11 cellular contexts compared by ENCODE assay signal in genomic region chr3:81716870-81717509, GRCh38. TPM values are rescaled to one million over a fixed set of nuclear protein-coding genes. Genes with fewer than 3 reads are reported as not detected.
DNase-seq lines count a peak whose midpoint lies in the region; ATAC-seq, FAIRE-seq and TF ChIP-seq lines count a peak whose summit lies in the region.
"Had no signal": no experiment of that assay in that cellular context is flagged by ENCODE, and none has a peak within 500 bp of the region (broad histone marks: within the 10 kb centered on the region; RNA-seq: fewer than 3 reads in every experiment).

No MANE protein-coding gene starts in this region.

- POLR2A ChIA-PET in A549 (lab: Yijun Ruan, JAX): interaction anchor here (0.8 to 1.6 kb wide), 2 partner anchors 27 to 45 kb away, joined by 3 to 5 read pairs; partner anchors contain the start of gene GBE1

- peaks cover 6% of the 10 kb centered on the region for H3K36me3 Mint-ChIP-seq in stimulated activated memory B cell treated with anti-CD40 and anti-IgM and Interleukin-4, amounts not matched to agents 10 μg/mL and 1 μg/mL and 100 μg/mL, for 72 hours
- H3K36me3 Mint-ChIP-seq in endodermal cell (ENCODE audit: low read depth): no peaks in the 10 kb centered on the region

- peak; percentile 94 to 95 for ATAC-seq in A549
- peak; percentile 97 for ATAC-seq in left lobe of liver
- no peak for ATAC-seq in stimulated activated memory B cell treated with anti-CD40 and anti-IgM and Interleukin-4, amounts not matched to agents 10 μg/mL and 1 μg/mL and 100 μg/mL, for 72 hours
- no peak for ATAC-seq in HG03469 (IDR thresholded peaks at IDR 0.05; ENCODE audit: unreplicated experiment)

- H3K4me3 ChIP-seq in A549 (peak overlapping the region; percentile 1; the same call in 1 of the 3 replicates), endodermal cell (ENCODE audit: low read length) (no peak overlapping the region)
- H3K4me3 ChIP-seq: BLaER1 treated with 17β-estradiol and CSF1 and Interleukin-3, amounts not matched to agents 10 nM and 100 nM had no signal

- peak; percentile 68 for FAIRE-seq in A549 (lab: Jason Lieb, UNC)

- H3K9me3 ChIP-seq in A549 (no peaks in the 10 kb centered on the region), endodermal cell (ENCODE audit: control insufficient read depth, low read length) (no peaks in the 10 kb centered on the region)

- no peaks in the 10 kb centered on the region for H3K27me3 Mint-ChIP-seq in stimulated activated memory B cell treated with anti-CD40 and anti-IgM and Interleukin-4, amounts not matched to agents 10 μg/mL and 1 μg/mL and 100 μg/mL, for 72 hours
- H3K27me3 Mint-ChIP-seq in endodermal cell (ENCODE audit: insufficient read depth): no peaks in the 10 kb centered on the region

- TF ChIP-seq CTCF in A549 (IDR thresholded peaks at IDR 0.05) (no peak), endodermal cell (conservative IDR thresholded peaks at IDR 0.05) (no peak)

- H3K9me3 Mint-ChIP-seq in stimulated activated memory B cell treated with anti-CD40 and anti-IgM and Interleukin-4, amounts not matched to agents 10 μg/mL and 1 μg/mL and 100 μg/mL, for 72 hours: peaks cover 3% of the 10 kb centered on the region
- H3K9me3 Mint-ChIP-seq in endodermal cell: no peaks in the 10 kb centered on the region

- H3K4me2 ChIP-seq in A549: peak overlapping the region; percentile 77
- H3K4me2 ChIP-seq: BLaER1 treated with 17β-estradiol and CSF1 and Interleukin-3, amounts not matched to agents 10 nM and 100 nM had no signal

- peak in 1 of 2 experiments; percentile 40; a peak in 3 of 5 replicates for TF ChIP-seq RAD21 in A549 (conservative IDR thresholded peaks at IDR 0.05 in 1 of 2, IDR thresholded peaks at IDR 0.05 in 1 of 2)
- no peak for TF ChIP-seq RAD21 in Ishikawa (IDR thresholded peaks at IDR 0.05; ENCODE audit: low read depth)

- H3K36me3 ChIP-seq in endodermal cell (ENCODE audit: control insufficient read depth, insufficient read depth, low read length): no peaks in the 10 kb centered on the region

- H3K4me1 ChIP-seq in A549: peaks cover 28% of the 10 kb centered on the region
- no peaks in the 10 kb centered on the region for H3K4me1 ChIP-seq in endodermal cell (ENCODE audit: control insufficient read depth, insufficient read depth, low read length)
- H3K4me1 ChIP-seq: BLaER1 treated with 17β-estradiol and CSF1 and Interleukin-3, amounts not matched to agents 10 nM and 100 nM had no signal

- peak overlapping the region; percentile 57 to 84 for H3K27ac ChIP-seq in A549
- H3K27ac ChIP-seq in endodermal cell (ENCODE audit: low read depth, low read length): no peak overlapping the region
- H3K27ac ChIP-seq: BLaER1 treated with 17β-estradiol and CSF1 and Interleukin-3, amounts not matched to agents 10 nM and 100 nM had no signal

- no peak for TF ChIP-seq POLR2A in A549 (IDR thresholded peaks at IDR 0.05; ENCODE audit: low read length)

- TF ChIP-seq EP300 in A549 (IDR thresholded peaks at IDR 0.05) (peak; percentile 17 to 56; a peak in 1 of 5 replicates), Ishikawa (IDR thresholded peaks at IDR 0.05; ENCODE audit: borderline replicate concordance) (peak; percentile 73; the same call in 1 of the 2 replicates)

- H3K4me3 Mint-ChIP-seq in stimulated activated memory B cell treated with anti-CD40 and anti-IgM and Interleukin-4, amounts not matched to agents 10 μg/mL and 1 μg/mL and 100 μg/mL, for 72 hours: no peak overlapping the region
- H3K4me3 Mint-ChIP-seq in endodermal cell: no peak overlapping the region

- CTCF ChIA-PET in A549 (lab: Yijun Ruan, JAX): no interaction called here

- H3K27me3 ChIP-seq in endodermal cell (ENCODE audit: control insufficient read depth, insufficient read depth, low read length, poor library complexity, severe bottlenecking): no peaks in the 10 kb centered on the region
- H3K27me3 ChIP-seq: BLaER1 treated with 17β-estradiol and CSF1 and Interleukin-3, amounts not matched to agents 10 nM and 100 nM had no signal

- DNase-seq in A549 (ENCODE audit: low read depth in 1 of 2, low spot score in 1 of 2) (peak in 1 of 2 experiments; percentile 73), astrocyte of the hippocampus (ENCODE audit: low read depth, low spot score) (peak; percentile 9), left lobe of liver (ENCODE audit: low spot score) (peak; percentile 81), EL (no peak), endodermal cell (no peak)
- DNase-seq: activated CD4-positive, alpha-beta T cell treated with anti-CD3 and anti-CD28 coated beads, Interleukin-2, amount 50 U/mL, for 4 hours; midbrain had no signal

- H3K4me1 Mint-ChIP-seq in stimulated activated memory B cell treated with anti-CD40 and anti-IgM and Interleukin-4, amounts not matched to agents 10 μg/mL and 1 μg/mL and 100 μg/mL, for 72 hours: no peaks in the 10 kb centered on the region
- H3K4me1 Mint-ChIP-seq in endodermal cell: no peaks in the 10 kb centered on the region

- 9% methylated on average over 3 of the region's 3 CpGs for WGBS in A549 (ENCODE audit: missing lambda C conversion rate)
- WGBS in endodermal cell (ENCODE audit: insufficient coverage in 1 of 2, insufficient read length in 1 of 2), 2 experiments: 85 to 93% methylated on average over 2 to 3 of the region's 3 CpGs

- H3K27ac Mint-ChIP-seq in stimulated activated memory B cell treated with anti-CD40 and anti-IgM and Interleukin-4, amounts not matched to agents 10 μg/mL and 1 μg/mL and 100 μg/mL, for 72 hours: no peak overlapping the region
- H3K27ac Mint-ChIP-seq in endodermal cell: no peak overlapping the region

- no peak overlapping the region for H3K9ac ChIP-seq in endodermal cell (ENCODE audit: extremely low read depth, low read length, poor library complexity, severe bottlenecking)
- H3K9ac ChIP-seq: BLaER1 treated with 17β-estradiol and CSF1 and Interleukin-3, amounts not matched to agents 10 nM and 100 nM had no signal

TF ChIP-seq in A549, 52 proteins besides CTCF, POLR2A, EP300 and RAD21 (continues in another document):
- no peak for TF ChIP-seq ELK1 (IDR thresholded peaks at IDR 0.05; ENCODE audit: low read depth, low read length)
- TF ChIP-seq NPAS2 (CRISPR knock-in tag; IDR thresholded peaks at IDR 0.05; ENCODE audit: borderline replicate concordance): no peak
- TF ChIP-seq BHLHE40 (IDR thresholded peaks at IDR 0.05; ENCODE audit: low read depth, low read length): no peak
- no peak for TF ChIP-seq RCOR1 (IDR thresholded peaks at IDR 0.05; ENCODE audit: low read depth, low read length)
- TF ChIP-seq ATOH8 (CRISPR knock-in tag; IDR thresholded peaks at IDR 0.05; ENCODE audit: low read depth): no peak
- no peak for TF ChIP-seq ZFP36 (IDR thresholded peaks at IDR 0.05; ENCODE audit: borderline replicate concordance, partially characterized antibody)
- no peak for TF ChIP-seq FOSL2 (IDR thresholded peaks at IDR 0.05)
- TF ChIP-seq FOSL2 (CRISPR knock-in tag; IDR thresholded peaks at IDR 0.05): no peak

TF ChIP-seq in Ishikawa, 13 proteins besides CTCF, POLR2A, EP300 and RAD21 (continues in another document):
- no peak for TF ChIP-seq FOXM1 (IDR thresholded peaks at IDR 0.05; ENCODE audit: borderline replicate concordance, low read depth)
- peak; percentile 92 for TF ChIP-seq CEBPB (IDR thresholded peaks at IDR 0.05)
- TF ChIP-seq MAX (IDR thresholded peaks at IDR 0.05): peak; percentile 41; the same call in 1 of the 2 replicates
- no peak for TF ChIP-seq EGR1 (IDR thresholded peaks at IDR 0.05)
- TF ChIP-seq ZBTB7A (IDR thresholded peaks at IDR 0.05; ENCODE audit: low read depth): no peak
- TF ChIP-seq TCF12 (IDR thresholded peaks at IDR 0.05; ENCODE audit: low read depth): peak; percentile 83
- no peak for TF ChIP-seq REST (IDR thresholded peaks at IDR 0.05; ENCODE audit: low read depth)
- TF ChIP-seq YY1 (IDR thresholded peaks at IDR 0.05; ENCODE audit: low read depth): no peak
- peak; percentile 40 for TF ChIP-seq TEAD4 (IDR thresholded peaks at IDR 0.05)
- TF ChIP-seq NFIC (IDR thresholded peaks at IDR 0.05): peak; percentile 58
- TF ChIP-seq CREB1 (IDR thresholded peaks at IDR 0.05; ENCODE audit: low read depth): no peak
- TF ChIP-seq TAF1 (IDR thresholded peaks at IDR 0.05; ENCODE audit: low read depth): no peak

RNA-seq across cellular contexts. Expression of gene GBE1, which starts 44.5 kb away (rescaled TPM):
- polyA plus RNA-seq in A549 (2011; rRNA removed): 47.1 and 55.0 TPM in 2 replicates
- polyA plus RNA-seq in A549 (2012; cell fraction: cytosol; rRNA removed): 9.3 and 10.3 TPM in 2 replicates
- polyA plus RNA-seq in A549 (2012; cell fraction: nucleus; rRNA removed): 6.6 and 7.7 TPM in 2 replicates
- polyA plus RNA-seq in A549 (2017; fragmentation: RNase III; extraction: RNeasy Plus Mini Kit Qiagen cat#74134 plus additional on column Dnase treatment): 36.3 to 39.5 TPM (median 38.1 TPM) in 3 replicates
- 26.3 and 26.8 TPM in 2 replicates for polyA minus RNA-seq in A549 (2011; rRNA and poly(A)+ RNA removed)
- 27.3 TPM for total RNA-seq in left lobe of liver
- total RNA-seq in endodermal cell: 10 to 100 TPM in 1 of 2 donors, 1 to 10 TPM in 1; 8.4 to 12.3 TPM
- 14.2 TPM for polyA plus RNA-seq in endodermal cell (2013, experiment 1 of 2)
- 12.1 TPM for polyA plus RNA-seq in endodermal cell (2013, experiment 2 of 2)

Comparison
In these comparisons a context has a peak if more than half of its experiments do, and no peak if none do; other contexts are left out.
1. ATAC-seq: peak in A549 (2 of 2) and left lobe of liver (single experiment); none in stimulated activated memory B cell treated with anti-CD40 and anti-IgM and Interleukin-4, amounts not matched to agents 10 μg/mL and 1 μg/mL and 100 μg/mL, for 72 hours (single experiment) and HG03469 (single experiment).
2. DNase-seq: peak in astrocyte of the hippocampus (single experiment) and left lobe of liver (single experiment); none in EL (single experiment) and endodermal cell (single experiment).